Comparison of ENCODE assay signal across 13 cellular contexts in genomic region chr10:131652416-131652815, GRCh38.
"Had no signal": no experiment of that assay in that cellular context is flagged by ENCODE, and none has a peak within 500 bp of the region (broad histone marks: within the 10 kb centered on the region; RNA-seq: fewer than 3 reads in every experiment).

No MANE protein-coding gene starts in this region.

- H3K27ac ChIP-seq: breast epithelium, esophagus muscularis mucosa, left ventricle myocardium inferior, right lobe of liver had no signal

- H3K9me3 ChIP-seq: breast epithelium, esophagus muscularis mucosa, left ventricle myocardium inferior, right lobe of liver had no signal

- DNase-seq: activated CD4-positive, alpha-beta T cell treated with anti-CD3 and anti-CD28 coated beads for 1 hour; activated CD4-positive, alpha-beta T cell treated with anti-CD3 and anti-CD28 coated beads, Interleukin-2, amount 50 U/mL, for 48 hours; activated gamma-delta T cell; activated naive CD8-positive, alpha-beta T cell treated with anti-CD3 and anti-CD28 coated beads for 36 hours; activated T-cell treated with anti-CD3 and anti-CD28 coated beads, Interleukin-2, amount 50 U/mL, for 48 hours; foreskin fibroblast; left ventricle myocardium inferior; stimulated activated CD4-positive, alpha-beta T cell treated with anti-CD3 and anti-CD28 coated beads, Interleukin-1b, Interleukin-23, amount 100 ng/mL, for 48 hours; stimulated activated naive CD4-positive, alpha-beta T cell had no signal

- H3K36me3 ChIP-seq: breast epithelium, esophagus muscularis mucosa, left ventricle myocardium inferior, right lobe of liver had no signal

- ATAC-seq: right lobe of liver had no signal

- H3K4me1 ChIP-seq: breast epithelium, esophagus muscularis mucosa, left ventricle myocardium inferior, right lobe of liver had no signal

- H3K4me3 ChIP-seq: breast epithelium, esophagus muscularis mucosa, left ventricle myocardium inferior, right lobe of liver had no signal

- H3K27ac Mint-ChIP-seq: activated naive CD8-positive, alpha-beta T cell treated with anti-CD3 and anti-CD28 coated beads for 36 hours; memory B cell had no signal

- H3K4me3 Mint-ChIP-seq: activated naive CD8-positive, alpha-beta T cell treated with anti-CD3 and anti-CD28 coated beads for 36 hours; memory B cell had no signal

- H3K36me3 Mint-ChIP-seq: activated naive CD8-positive, alpha-beta T cell treated with anti-CD3 and anti-CD28 coated beads for 36 hours; memory B cell had no signal

- H3K4me1 Mint-ChIP-seq: memory B cell had no signal

- H3K9me3 Mint-ChIP-seq: activated naive CD8-positive, alpha-beta T cell treated with anti-CD3 and anti-CD28 coated beads for 36 hours had no signal

- H3K27me3 ChIP-seq: right lobe of liver had no signal
